In the genomic region with DNA sequence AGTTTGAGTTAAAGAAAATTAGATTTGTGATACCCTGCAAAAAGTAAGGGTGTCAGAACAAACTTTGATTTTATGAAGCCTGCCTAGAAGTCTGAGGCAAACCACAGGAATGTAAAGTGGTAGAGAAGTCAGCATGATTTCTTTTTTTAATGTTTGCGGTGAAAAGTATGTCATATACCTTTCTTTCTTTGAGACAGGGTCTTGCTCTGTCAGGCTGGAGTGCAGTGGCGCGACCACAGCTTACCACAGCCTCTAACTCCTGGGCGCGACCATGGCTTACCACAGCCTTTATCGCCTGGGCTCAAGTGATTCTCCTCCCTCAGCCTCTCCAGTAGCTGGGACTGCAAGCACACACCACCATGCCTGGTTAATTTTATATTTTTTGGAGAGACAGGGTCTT, we compare ENCODE assay signal across 12 cellular contexts. TPM values are rescaled to one million over a fixed set of nuclear protein-coding genes. Genes with fewer than 3 reads are reported as not detected.
A peak's percentile ranks its signal among the peaks of the same experiment; 100 is the strongest.
DNase-seq lines count a peak whose midpoint lies in the region; ATAC-seq and TF ChIP-seq lines count a peak whose summit lies in the region.
"Had no signal": no experiment of that assay in that cellular context is flagged by ENCODE, and none has a peak within 500 bp of the region (broad histone marks: within the 10 kb centered on the region; RNA-seq: fewer than 3 reads in every experiment).

No MANE protein-coding gene starts in this region.

- H3K9me3 ChIP-seq in lower lobe of right lung = no peaks in the 10 kb centered on the region
- no peaks in the 10 kb centered on the region for H3K9me3 ChIP-seq in MG63
- H3K9me3 ChIP-seq: prostate gland had no signal

- H3K4me3 ChIP-seq in choroid plexus epithelial cell (ENCODE audit: low read depth, low read length) (no peak overlapping the region), lower lobe of right lung (no peak overlapping the region), MG63 (no peak overlapping the region)
- H3K4me3 ChIP-seq: prostate gland had no signal

- DNase-seq in A172 (ENCODE audit: low spot score) (peak; percentile 59), ELR (ENCODE audit: low read depth) (peak; percentile 30), RPMI7951 (ENCODE audit: low read depth) (peak; percentile 36), choroid plexus epithelial cell (ENCODE audit: low read depth) (peak; percentile 68), DMS153 (lab: John Stamatoyannopoulos, UW) (no peak), lower lobe of right lung (no peak), MG63 (no peak)
- DNase-seq: NCI-H2107, SW 1271 had no signal

- TF ChIP-seq CTCF in choroid plexus epithelial cell (conservative IDR thresholded peaks at IDR 0.05; ENCODE audit: low read depth, low read length) (no peak), lower lobe of right lung (IDR thresholded peaks at IDR 0.05) (no peak)

- H3K27me3 ChIP-seq in lower lobe of right lung (ENCODE audit: low read depth) (no peaks in the 10 kb centered on the region), MG63 (no peaks in the 10 kb centered on the region)

- peaks cover 34% of the 10 kb centered on the region for H3K36me3 ChIP-seq in lower lobe of right lung
- peaks cover 52% of the 10 kb centered on the region for H3K36me3 ChIP-seq in MG63
- H3K36me3 ChIP-seq: prostate gland had no signal

- intact Hi-C loops in lower lobe of right lung (cut with DNase I) = no loop called here

- H3K27ac ChIP-seq in lower lobe of right lung = no peak overlapping the region
- H3K27ac ChIP-seq: epithelial cell of prostate, prostate gland had no signal

- H3K4me1 ChIP-seq in lower lobe of right lung = peaks cover 45% of the 10 kb centered on the region
- H3K4me1 ChIP-seq: prostate gland had no signal

- ATAC-seq in GM18519 (IDR thresholded peaks at IDR 0.05; ENCODE audit: low FRiP score, unreplicated experiment) (no peak), lower lobe of right lung (no peak)

RNA-seq across cellular contexts. Expression of gene API5, which starts 4.7 kb away (rescaled TPM):
- total RNA-seq in A172 (2014; rRNA removed; shearing (Covaris generic)) = 161 and 204 TPM in 2 replicates
- 69.1 and 82.4 TPM in 2 replicates for total RNA-seq in RPMI7951 (2014; rRNA removed; shearing (Covaris generic))
- total RNA-seq in lower lobe of right lung = 81.9 TPM
- total RNA-seq in MG63 (2014; rRNA removed; shearing (Covaris generic); ENCODE audit: low replicate concordance) = 19.6 and 22.2 TPM in 2 replicates

RNA-seq across cellular contexts. Expression of gene TTC17, which starts 42.3 kb away (rescaled TPM):
- 38.4 and 53.6 TPM in 2 replicates for total RNA-seq in A172 (2014; rRNA removed; shearing (Covaris generic))
- 30.8 and 31.7 TPM in 2 replicates for total RNA-seq in RPMI7951 (2014; rRNA removed; shearing (Covaris generic))
- 105 TPM for total RNA-seq in lower lobe of right lung
- total RNA-seq in MG63 (2014; rRNA removed; shearing (Covaris generic); ENCODE audit: low replicate concordance) = 53.7 and 66.2 TPM in 2 replicates

Comparison
In these comparisons a context has a peak if more than half of its experiments do, and no peak if none do; other contexts are left out.
1. DNase-seq: peak in A172 (single experiment), ELR (single experiment), RPMI7951 (single experiment) and choroid plexus epithelial cell (single experiment); none in DMS153 (single experiment), lower lobe of right lung (single experiment) and MG63 (single experiment).